In the genomic region with DNA sequence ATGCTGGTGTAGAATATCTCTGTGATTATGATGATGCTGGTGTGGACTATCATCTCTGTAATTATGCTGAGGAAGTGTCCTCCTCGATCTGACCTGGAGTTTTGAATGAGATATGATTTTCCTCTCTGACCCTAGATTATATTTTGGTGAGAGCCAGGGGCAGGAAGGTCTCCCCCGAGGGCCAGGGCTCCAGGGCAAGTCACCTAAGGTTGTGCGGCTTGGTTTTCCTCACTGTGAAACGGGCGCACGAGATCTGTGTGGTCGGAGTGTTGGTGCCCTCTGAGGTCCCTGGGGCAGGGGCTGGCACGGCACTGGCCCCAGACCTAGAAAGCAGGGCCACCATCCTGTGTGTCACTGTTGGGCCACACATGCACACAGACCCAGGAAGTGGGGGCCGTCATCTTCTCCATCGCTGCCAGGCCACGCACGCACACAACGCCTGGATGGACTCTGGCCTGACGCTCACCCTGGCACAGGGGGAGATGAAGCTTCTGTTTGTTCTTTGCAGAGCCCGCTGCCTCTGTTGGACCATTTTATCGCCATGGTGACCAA, we compare ENCODE assay signal across 14 cellular contexts.
DNase-seq lines count a peak whose midpoint lies in the region; ATAC-seq, FAIRE-seq and TF ChIP-seq lines count a peak whose summit lies in the region.
"Had no signal": no experiment of that assay in that cellular context is flagged by ENCODE, and none has a peak within 500 bp of the region (broad histone marks: within the 10 kb centered on the region; RNA-seq: fewer than 3 reads in every experiment).

No MANE protein-coding gene starts in this region.

- H3K27me3 ChIP-seq in left ventricle myocardium inferior (ENCODE audit: low read depth), result peaks cover 40% of the 10 kb centered on the region
- no peaks in the 10 kb centered on the region for H3K27me3 ChIP-seq in SJSA1 (replicated peaks)
- peaks cover 6 to 43% of the 10 kb centered on the region in 2 experiments; a peak in 4 of 5 replicates for H3K27me3 ChIP-seq in HepG2 (ENCODE audit: control insufficient read depth in 1 of 2, insufficient read depth in 2 of 2, low read length in 2 of 2)

- H2AFZ ChIP-seq in HepG2 (ENCODE audit: low read length), result no peak overlapping the region

- H3K9ac ChIP-seq in HepG2 (ENCODE audit: insufficient read depth, low read depth, low read length), result no peak overlapping the region; the same call in 1 of the 2 replicates
- H3K9ac ChIP-seq: KMS-11 had no signal

- H4K20me1 ChIP-seq in HepG2 (ENCODE audit: insufficient read depth, low read length), result no peaks in the 10 kb centered on the region

- no peak for TF ChIP-seq POLR2A in HepG2 (IDR thresholded peaks at IDR 0.05; ENCODE audit: insufficient read depth in 1 of 2, low read depth in 2 of 2, low read length in 2 of 2)

- TF ChIP-seq RAD21 in HepG2 (CRISPR knock-in tag; IDR thresholded peaks at IDR 0.05), result no peak

- BruUV-seq in HepG2 (replicated peaks; lab: Mats Ljungman, UMichigan), result no TSS peak

- 22% methylated on average over 14 of the region's 16 CpGs for WGBS in HepG2 (ENCODE audit: low lambda C conversion rate)

- peak overlapping the region; percentile 87 for H3K4me2 ChIP-seq in HepG2 (ENCODE audit: low read depth, low read length)
- H3K4me2 ChIP-seq: KMS-11 had no signal

- H3K4me3 ChIP-seq in left ventricle myocardium inferior (no peak overlapping the region), SJSA1 (no peak overlapping the region), HepG2 (replicated peaks in 1 of 3; ENCODE audit: insufficient read depth in 1 of 3, low read depth in 2 of 3, low read length in 3 of 3) (peak overlapping the region in 2 of 3 experiments; percentile 31 to 68; a peak in 2 of 6 replicates)

- CTCF ChIA-PET in HepG2 (lab: Yijun Ruan, JAX; ENCODE audit: low intra/inter-chr PET ratio, low total read pairs), result no interaction called here

- H3K27ac ChIP-seq in left ventricle myocardium inferior (replicated peaks) (no peak overlapping the region), SJSA1 (peak overlapping the region; percentile 93), HepG2 (ENCODE audit: extremely low read length, insufficient read depth, low read length) (no peak overlapping the region)
- H3K27ac ChIP-seq: KMS-11 had no signal

- H3K9me3 ChIP-seq in left ventricle myocardium inferior (replicated peaks) (no peaks in the 10 kb centered on the region), SJSA1 (replicated peaks) (peaks cover 12% of the 10 kb centered on the region), HepG2 (ENCODE audit: low read length) (peaks cover 11% of the 10 kb centered on the region; the same call in 1 of the 2 replicates)

- peaks cover 25% of the 10 kb centered on the region for H3K4me1 ChIP-seq in left ventricle myocardium inferior
- peaks cover 24% of the 10 kb centered on the region for H3K4me1 ChIP-seq in SJSA1 (replicated peaks)
- peaks cover 29% of the 10 kb centered on the region for H3K4me1 ChIP-seq in HepG2 (ENCODE audit: insufficient read depth, low read length)

- in situ Hi-C loops in HepG2 (cut with HindIII; ENCODE audit: extremely low pct_ligation_motif_present, low pct_unique_long_range_greater_than_20kb), result no loop called here

- TF ChIP-seq EP300 in HepG2 (IDR thresholded peaks at IDR 0.05; ENCODE audit: low read depth in 2 of 2, low read length in 2 of 2), result no peak
- TF ChIP-seq EP300 in HepG2 (CRISPR knock-in tag; IDR thresholded peaks at IDR 0.05; ENCODE audit: borderline replicate concordance), result no peak

- POLR2A ChIA-PET in HepG2 (lab: Yijun Ruan, JAX), result no interaction called here

- no peak for TF ChIP-seq CTCF in left ventricle myocardium inferior (IDR thresholded peaks at IDR 0.05; ENCODE audit: borderline replicate concordance)
- TF ChIP-seq CTCF in HepG2 (CRISPR knock-in tag; IDR thresholded peaks at IDR 0.05), result no peak

- H3K79me2 ChIP-seq in HepG2 (ENCODE audit: insufficient read depth, low read length), result no peaks in the 10 kb centered on the region

- peak; percentile 47 for DNase-seq in Right ventricle myocardium inferior (ENCODE audit: missing footprints)
- no peak for DNase-seq in left ventricle myocardium inferior
- DNase-seq in SJSA1 (ENCODE audit: low read depth in 1 of 2, low spot score in 2 of 2), result no peak
- DNase-seq in HepG2 (ENCODE audit: low spot score), result peak; percentile 28
- DNase-seq in urothelium cell line (ENCODE audit: low spot score), result no peak
- no peak for DNase-seq in MV-4-11 (lab: John Stamatoyannopoulos, UW)
- DNase-seq: H9, MM.1S, NCI-H1105 treated with DMSO at 0.1 percent for 48 hours, NCI-H1930, NCI-H510A treated with DMSO at 0.1 percent for 48 hours had no signal

- intact Hi-C loops in Right ventricle myocardium inferior (cut with DNase I), result no loop called here
- intact Hi-C loops in left ventricle myocardium inferior (cut with micrococcal nuclease), result no loop called here
- intact Hi-C loops in HepG2 (cut with micrococcal nuclease; ENCODE audit: unreplicated experiment), result no loop called here

- no peak for FAIRE-seq in HepG2 (lab: Jason Lieb, UNC)
- peak; percentile 37 for FAIRE-seq in urothelium cell line (lab: Jason Lieb, UNC)

- H3K36me3 ChIP-seq in left ventricle myocardium inferior, result no peaks in the 10 kb centered on the region
- no peaks in the 10 kb centered on the region for H3K36me3 ChIP-seq in SJSA1
- H3K36me3 ChIP-seq in HepG2 (replicated peaks in 1 of 2; ENCODE audit: control insufficient read depth in 1 of 2, insufficient read depth in 2 of 2, low read length in 2 of 2), result no peaks in the 10 kb centered on the region

- no peak for ATAC-seq in Right ventricle myocardium inferior
- peak; percentile 45 for ATAC-seq in HepG2
- ATAC-seq in HG02759 (IDR thresholded peaks at IDR 0.05; ENCODE audit: unreplicated experiment), result no peak
- ATAC-seq in HG03095 (IDR thresholded peaks at IDR 0.05; ENCODE audit: unreplicated experiment), result no peak

TF ChIP-seq in HepG2, 621 proteins besides CTCF, POLR2A, EP300 and RAD21 (continues in another document):
- TF ChIP-seq FOXP1 (IDR thresholded peaks at IDR 0.05) (no peak), FOXP1 (CRISPR knock-in tag; IDR thresholded peaks at IDR 0.05) (no peak), ZNF335 (CRISPR knock-in tag; IDR thresholded peaks at IDR 0.05) (no peak), HDAC2 (CRISPR knock-in tag; IDR thresholded peaks at IDR 0.05) (no peak), CBFB (CRISPR knock-in tag; IDR thresholded peaks at IDR 0.05) (no peak), SPEN (CRISPR knock-in tag; IDR thresholded peaks at IDR 0.05; ENCODE audit: low read depth) (no peak; the same call in 1 of the 2 replicates), ELF3 (CRISPR knock-in tag; IDR thresholded peaks at IDR 0.05) (peak; percentile 71), GATAD1 (CRISPR knock-in tag; IDR thresholded peaks at IDR 0.05) (no peak), AGO1 (IDR thresholded peaks at IDR 0.05; ENCODE audit: low read depth, low read length, poor library complexity, severe bottlenecking) (no peak), RARA (CRISPR knock-in tag; IDR thresholded peaks at IDR 0.05) (peak; percentile 71)
- TF ChIP-seq, protein P1, sequence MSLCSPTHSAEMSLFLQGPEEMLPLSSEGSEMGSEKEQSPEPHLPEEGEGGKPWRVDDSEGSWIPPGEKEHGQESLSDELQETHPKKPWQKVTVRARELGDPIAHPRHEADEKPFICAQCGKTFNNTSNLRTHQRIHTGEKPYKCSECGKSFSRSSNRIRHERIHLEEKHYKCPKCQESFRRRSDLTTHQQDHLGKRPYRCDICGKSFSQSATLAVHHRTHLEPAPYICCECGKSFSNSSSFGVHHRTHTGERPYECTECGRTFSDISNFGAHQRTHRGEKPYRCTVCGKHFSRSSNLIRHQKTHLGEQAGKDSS (CRISPR knock-in tag; IDR thresholded peaks at IDR 0.05; ENCODE audit: borderline replicate concordance, low read depth), result peak; percentile 26; the same call in 1 of the 2 replicates
- TF ChIP-seq, protein P2, sequence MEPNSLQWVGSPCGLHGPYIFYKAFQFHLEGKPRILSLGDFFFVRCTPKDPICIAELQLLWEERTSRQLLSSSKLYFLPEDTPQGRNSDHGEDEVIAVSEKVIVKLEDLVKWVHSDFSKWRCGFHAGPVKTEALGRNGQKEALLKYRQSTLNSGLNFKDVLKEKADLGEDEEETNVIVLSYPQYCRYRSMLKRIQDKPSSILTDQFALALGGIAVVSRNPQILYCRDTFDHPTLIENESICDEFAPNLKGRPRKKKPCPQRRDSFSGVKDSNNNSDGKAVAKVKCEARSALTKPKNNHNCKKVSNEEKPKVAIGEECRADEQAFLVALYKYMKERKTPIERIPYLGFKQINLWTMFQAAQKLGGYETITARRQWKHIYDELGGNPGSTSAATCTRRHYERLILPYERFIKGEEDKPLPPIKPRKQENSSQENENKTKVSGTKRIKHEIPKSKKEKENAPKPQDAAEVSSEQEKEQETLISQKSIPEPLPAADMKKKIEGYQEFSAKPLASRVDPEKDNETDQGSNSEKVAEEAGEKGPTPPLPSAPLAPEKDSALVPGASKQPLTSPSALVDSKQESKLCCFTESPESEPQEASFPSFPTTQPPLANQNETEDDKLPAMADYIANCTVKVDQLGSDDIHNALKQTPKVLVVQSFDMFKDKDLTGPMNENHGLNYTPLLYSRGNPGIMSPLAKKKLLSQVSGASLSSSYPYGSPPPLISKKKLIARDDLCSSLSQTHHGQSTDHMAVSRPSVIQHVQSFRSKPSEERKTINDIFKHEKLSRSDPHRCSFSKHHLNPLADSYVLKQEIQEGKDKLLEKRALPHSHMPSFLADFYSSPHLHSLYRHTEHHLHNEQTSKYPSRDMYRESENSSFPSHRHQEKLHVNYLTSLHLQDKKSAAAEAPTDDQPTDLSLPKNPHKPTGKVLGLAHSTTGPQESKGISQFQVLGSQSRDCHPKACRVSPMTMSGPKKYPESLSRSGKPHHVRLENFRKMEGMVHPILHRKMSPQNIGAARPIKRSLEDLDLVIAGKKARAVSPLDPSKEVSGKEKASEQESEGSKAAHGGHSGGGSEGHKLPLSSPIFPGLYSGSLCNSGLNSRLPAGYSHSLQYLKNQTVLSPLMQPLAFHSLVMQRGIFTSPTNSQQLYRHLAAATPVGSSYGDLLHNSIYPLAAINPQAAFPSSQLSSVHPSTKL (CRISPR knock-in tag; IDR thresholded peaks at IDR 0.05), result peak; percentile 42
- TF ChIP-seq, protein P3, sequence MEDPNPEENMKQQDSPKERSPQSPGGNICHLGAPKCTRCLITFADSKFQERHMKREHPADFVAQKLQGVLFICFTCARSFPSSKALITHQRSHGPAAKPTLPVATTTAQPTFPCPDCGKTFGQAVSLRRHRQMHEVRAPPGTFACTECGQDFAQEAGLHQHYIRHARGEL (CRISPR knock-in tag; IDR thresholded peaks at IDR 0.05), result no peak

Comparison
In these comparisons a context has a peak if more than half of its experiments do, and no peak if none do; other contexts are left out.
1. DNase-seq: peak in Right ventricle myocardium inferior (single experiment) and HepG2 (single experiment); none in left ventricle myocardium inferior (single experiment), SJSA1 (0 of 2), urothelium cell line (single experiment) and MV-4-11 (single experiment).
2. H3K4me3 ChIP-seq: peak in HepG2 (2 of 3); none in left ventricle myocardium inferior (single experiment) and SJSA1 (single experiment).